Comparison of ENCODE assay signal across 1 cellular context in the genomic region with DNA sequence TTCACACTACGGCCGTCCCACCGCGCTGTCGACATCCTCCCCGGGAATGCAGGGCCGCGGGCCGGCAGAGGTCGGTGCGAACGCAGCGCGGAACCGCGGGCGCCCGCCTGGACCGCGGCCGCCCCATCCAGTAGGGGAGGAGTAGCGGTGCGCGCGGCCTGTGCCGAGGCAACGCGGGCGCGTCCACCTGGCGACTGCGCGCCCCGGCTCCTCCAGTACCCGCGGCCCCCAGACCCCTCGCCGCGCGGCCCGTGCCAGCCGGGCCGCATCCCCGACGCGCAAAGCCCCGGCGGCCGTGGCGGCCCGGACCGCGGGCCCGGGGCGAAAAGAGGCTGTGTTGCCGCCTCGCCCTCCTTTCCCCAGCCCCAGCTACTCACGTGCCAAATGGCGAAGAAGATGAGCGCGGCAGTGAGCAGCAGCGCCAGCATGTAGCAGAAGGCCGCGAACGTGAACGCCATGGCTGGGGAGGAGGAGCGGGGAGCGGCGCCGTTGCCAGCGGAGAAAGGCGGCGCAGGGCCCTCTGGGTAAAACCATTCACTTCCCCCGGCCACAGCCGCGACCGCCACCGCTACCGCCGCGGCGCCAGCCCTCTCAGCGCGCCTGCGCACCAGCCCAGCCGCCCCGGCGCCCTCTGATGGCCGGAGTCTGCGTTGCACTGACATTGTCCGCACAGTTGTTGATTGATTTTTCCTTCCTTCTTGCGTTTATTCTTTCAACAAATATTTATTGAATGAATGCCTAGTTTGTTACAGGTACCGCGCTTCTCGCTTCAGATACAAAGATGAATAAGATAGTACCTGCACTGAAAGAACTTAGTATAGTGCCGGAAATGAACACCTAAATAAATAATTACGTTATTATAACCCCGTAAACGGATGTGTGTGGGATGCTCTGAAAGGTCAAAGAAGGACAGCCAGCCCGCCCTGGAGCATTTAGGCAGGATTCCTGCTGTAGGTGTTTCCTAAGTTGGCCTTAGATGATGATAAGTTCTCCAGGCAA.
A peak's percentile ranks its signal among the peaks of the same experiment; 100 is the strongest.
TF ChIP-seq lines count a peak whose summit lies in the region.

A gene (minus strand): TSS at position 505 of the 999 bp plus-strand sequence. CDS start 47 bp downstream, at position 458.

TF ChIP-seq in HepG2, 621 proteins besides CTCF, POLR2A, EP300 and RAD21 (continued from another document and continues in another):
- TF ChIP-seq, protein P1, sequence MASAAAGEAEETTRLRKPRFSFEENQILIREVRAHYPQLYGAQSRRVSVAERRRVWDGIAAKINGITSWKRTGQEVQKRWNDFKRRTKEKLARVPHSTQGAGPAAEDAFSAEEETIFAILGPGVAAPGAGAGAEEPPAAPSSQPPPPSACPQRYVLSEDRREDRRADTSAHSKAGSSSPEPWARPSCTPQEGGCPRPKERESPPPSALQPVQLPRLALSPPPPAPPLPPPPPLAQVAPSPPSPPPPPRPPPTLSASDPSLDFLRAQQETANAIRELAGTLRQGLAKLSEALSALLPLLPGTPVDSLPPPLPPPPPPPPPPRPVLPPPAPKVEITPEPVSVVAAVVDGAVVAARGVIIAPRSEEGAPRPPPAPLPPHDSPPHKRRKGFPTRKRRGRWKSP (CRISPR knock-in tag; IDR thresholded peaks at IDR 0.05) = no peak; the same call in 1 of the 2 replicates
- no peak for TF ChIP-seq ZNF317 (CRISPR knock-in tag; IDR thresholded peaks at IDR 0.05)
- TF ChIP-seq ZFP62 (CRISPR knock-in tag; IDR thresholded peaks at IDR 0.05) = no peak
- TF ChIP-seq ZNF570 (CRISPR knock-in tag; IDR thresholded peaks at IDR 0.05; ENCODE audit: borderline replicate concordance) = no peak
- TF ChIP-seq ZNF816 (CRISPR knock-in tag; IDR thresholded peaks at IDR 0.05; ENCODE audit: borderline replicate concordance) = peak; percentile 68; the same call in 1 of the 2 replicates
- TF ChIP-seq BHLHE40 (IDR thresholded peaks at IDR 0.05; ENCODE audit: low read length) = peak; percentile 79
- TF ChIP-seq ZNF484 (CRISPR knock-in tag; IDR thresholded peaks at IDR 0.05; ENCODE audit: borderline replicate concordance, low read depth) = no peak
- no peak; the same call in 1 of the 2 replicates for TF ChIP-seq DR1 (CRISPR knock-in tag; IDR thresholded peaks at IDR 0.05)
- no peak for TF ChIP-seq ZNF121 (CRISPR knock-in tag; IDR thresholded peaks at IDR 0.05)
- TF ChIP-seq AHR (CRISPR knock-in tag; IDR thresholded peaks at IDR 0.05) = peak; percentile 86; the same call in 1 of the 2 replicates
- peak; percentile 59; the same call in 1 of the 2 replicates for TF ChIP-seq MEIS2 (CRISPR knock-in tag; IDR thresholded peaks at IDR 0.05)
- TF ChIP-seq NFRKB (IDR thresholded peaks at IDR 0.05) = no peak
- TF ChIP-seq ZNF17 (CRISPR knock-in tag; IDR thresholded peaks at IDR 0.05) = no peak
- 0 out of 2 replicates have a peak, but pooled peaks have one; percentile 19 for TF ChIP-seq PPARG (CRISPR knock-in tag; conservative IDR thresholded peaks at IDR 0.05)
- TF ChIP-seq, protein P2, sequence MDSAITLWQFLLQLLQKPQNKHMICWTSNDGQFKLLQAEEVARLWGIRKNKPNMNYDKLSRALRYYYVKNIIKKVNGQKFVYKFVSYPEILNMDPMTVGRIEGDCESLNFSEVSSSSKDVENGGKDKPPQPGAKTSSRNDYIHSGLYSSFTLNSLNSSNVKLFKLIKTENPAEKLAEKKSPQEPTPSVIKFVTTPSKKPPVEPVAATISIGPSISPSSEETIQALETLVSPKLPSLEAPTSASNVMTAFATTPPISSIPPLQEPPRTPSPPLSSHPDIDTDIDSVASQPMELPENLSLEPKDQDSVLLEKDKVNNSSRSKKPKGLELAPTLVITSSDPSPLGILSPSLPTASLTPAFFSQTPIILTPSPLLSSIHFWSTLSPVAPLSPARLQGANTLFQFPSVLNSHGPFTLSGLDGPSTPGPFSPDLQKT (CRISPR knock-in tag; IDR thresholded peaks at IDR 0.05; ENCODE audit: borderline replicate concordance) = no peak
- no peak for TF ChIP-seq ZNF577 (CRISPR knock-in tag; IDR thresholded peaks at IDR 0.05; ENCODE audit: borderline replicate concordance, low read depth)
- no peak for TF ChIP-seq RORA (CRISPR knock-in tag; IDR thresholded peaks at IDR 0.05)
- no peak; the same call in 1 of the 2 replicates for TF ChIP-seq ZIK1 (CRISPR knock-in tag; IDR thresholded peaks at IDR 0.05; ENCODE audit: borderline replicate concordance, low read depth)
- TF ChIP-seq, protein P3, sequence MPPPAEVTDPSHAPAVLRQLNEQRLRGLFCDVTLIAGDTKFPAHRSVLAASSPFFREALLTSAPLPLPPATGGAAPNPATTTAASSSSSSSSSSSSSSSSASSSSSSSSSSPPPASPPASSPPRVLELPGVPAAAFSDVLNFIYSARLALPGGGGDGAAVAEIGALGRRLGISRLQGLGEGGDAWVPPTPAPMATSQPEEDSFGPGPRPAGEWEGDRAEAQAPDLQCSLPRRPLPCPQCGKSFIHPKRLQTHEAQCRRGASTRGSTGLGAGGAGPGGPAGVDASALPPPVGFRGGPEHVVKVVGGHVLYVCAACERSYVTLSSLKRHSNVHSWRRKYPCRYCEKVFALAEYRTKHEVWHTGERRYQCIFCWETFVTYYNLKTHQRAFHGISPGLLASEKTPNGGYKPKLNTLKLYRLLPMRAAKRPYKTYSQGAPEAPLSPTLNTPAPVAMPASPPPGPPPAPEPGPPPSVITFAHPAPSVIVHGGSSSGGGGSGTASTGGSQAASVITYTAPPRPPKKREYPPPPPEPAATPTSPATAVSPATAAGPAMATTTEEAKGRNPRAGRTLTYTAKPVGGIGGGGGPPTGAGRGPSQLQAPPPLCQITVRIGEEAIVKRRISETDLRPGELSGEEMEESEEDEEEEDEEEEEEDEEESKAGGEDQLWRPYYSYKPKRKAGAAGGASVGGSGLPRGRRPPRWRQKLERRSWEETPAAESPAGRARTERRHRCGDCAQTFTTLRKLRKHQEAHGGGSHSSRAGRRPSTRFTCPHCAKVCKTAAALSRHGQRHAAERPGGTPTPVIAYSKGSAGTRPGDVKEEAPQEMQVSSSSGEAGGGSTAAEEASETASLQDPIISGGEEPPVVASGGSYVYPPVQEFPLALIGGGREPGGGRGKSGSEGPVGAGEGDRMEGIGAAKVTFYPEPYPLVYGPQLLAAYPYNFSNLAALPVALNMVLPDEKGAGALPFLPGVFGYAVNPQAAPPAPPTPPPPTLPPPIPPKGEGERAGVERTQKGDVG (CRISPR knock-in tag; IDR thresholded peaks at IDR 0.05; ENCODE audit: borderline replicate concordance) = no peak
- TF ChIP-seq NR1H2 (CRISPR knock-in tag; IDR thresholded peaks at IDR 0.05; ENCODE audit: borderline replicate concordance, low read depth) = no peak
- TF ChIP-seq ZNF839 (CRISPR knock-in tag; IDR thresholded peaks at IDR 0.05; ENCODE audit: borderline replicate concordance) = no peak
- TF ChIP-seq MYC (CRISPR knock-in tag; IDR thresholded peaks at IDR 0.05; ENCODE audit: borderline replicate concordance) = peak; percentile 63; the same call in 1 of the 2 replicates
- TF ChIP-seq NFATC3 (CRISPR knock-in tag; IDR thresholded peaks at IDR 0.05) = 0 out of 2 replicates have a peak, but pooled peaks have one; percentile 20
- no peak for TF ChIP-seq AGO1 (IDR thresholded peaks at IDR 0.05; ENCODE audit: low read depth, low read length, poor library complexity, severe bottlenecking)
- TF ChIP-seq HOXD1 (CRISPR knock-in tag; IDR thresholded peaks at IDR 0.05) = no peak; the same call in 1 of the 2 replicates
- TF ChIP-seq ZNF12 (CRISPR knock-in tag; IDR thresholded peaks at IDR 0.05) = no peak
- TF ChIP-seq, protein P4, sequence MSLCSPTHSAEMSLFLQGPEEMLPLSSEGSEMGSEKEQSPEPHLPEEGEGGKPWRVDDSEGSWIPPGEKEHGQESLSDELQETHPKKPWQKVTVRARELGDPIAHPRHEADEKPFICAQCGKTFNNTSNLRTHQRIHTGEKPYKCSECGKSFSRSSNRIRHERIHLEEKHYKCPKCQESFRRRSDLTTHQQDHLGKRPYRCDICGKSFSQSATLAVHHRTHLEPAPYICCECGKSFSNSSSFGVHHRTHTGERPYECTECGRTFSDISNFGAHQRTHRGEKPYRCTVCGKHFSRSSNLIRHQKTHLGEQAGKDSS (CRISPR knock-in tag; IDR thresholded peaks at IDR 0.05; ENCODE audit: borderline replicate concordance, low read depth) = peak; percentile 77; the same call in 1 of the 2 replicates
- TF ChIP-seq, protein P5, sequence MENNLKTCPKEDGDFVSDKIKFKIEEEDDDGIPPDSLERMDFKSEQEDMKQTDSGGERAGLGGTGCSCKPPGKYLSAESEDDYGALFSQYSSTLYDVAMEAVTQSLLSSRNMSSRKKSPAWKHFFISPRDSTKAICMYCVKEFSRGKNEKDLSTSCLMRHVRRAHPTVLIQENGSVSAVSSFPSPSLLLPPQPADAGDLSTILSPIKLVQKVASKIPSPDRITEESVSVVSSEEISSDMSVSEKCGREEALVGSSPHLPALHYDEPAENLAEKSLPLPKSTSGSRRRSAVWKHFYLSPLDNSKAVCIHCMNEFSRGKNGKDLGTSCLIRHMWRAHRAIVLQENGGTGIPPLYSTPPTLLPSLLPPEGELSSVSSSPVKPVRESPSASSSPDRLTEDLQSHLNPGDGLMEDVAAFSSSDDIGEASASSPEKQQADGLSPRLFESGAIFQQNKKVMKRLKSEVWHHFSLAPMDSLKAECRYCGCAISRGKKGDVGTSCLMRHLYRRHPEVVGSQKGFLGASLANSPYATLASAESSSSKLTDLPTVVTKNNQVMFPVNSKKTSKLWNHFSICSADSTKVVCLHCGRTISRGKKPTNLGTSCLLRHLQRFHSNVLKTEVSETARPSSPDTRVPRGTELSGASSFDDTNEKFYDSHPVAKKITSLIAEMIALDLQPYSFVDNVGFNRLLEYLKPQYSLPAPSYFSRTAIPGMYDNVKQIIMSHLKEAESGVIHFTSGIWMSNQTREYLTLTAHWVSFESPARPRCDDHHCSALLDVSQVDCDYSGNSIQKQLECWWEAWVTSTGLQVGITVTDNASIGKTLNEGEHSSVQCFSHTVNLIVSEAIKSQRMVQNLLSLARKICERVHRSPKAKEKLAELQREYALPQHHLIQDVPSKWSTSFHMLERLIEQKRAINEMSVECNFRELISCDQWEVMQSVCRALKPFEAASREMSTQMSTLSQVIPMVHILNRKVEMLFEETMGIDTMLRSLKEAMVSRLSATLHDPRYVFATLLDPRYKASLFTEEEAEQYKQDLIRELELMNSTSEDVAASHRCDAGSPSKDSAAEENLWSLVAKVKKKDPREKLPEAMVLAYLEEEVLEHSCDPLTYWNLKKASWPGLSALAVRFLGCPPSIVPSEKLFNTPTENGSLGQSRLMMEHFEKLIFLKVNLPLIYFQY (CRISPR knock-in tag; IDR thresholded peaks at IDR 0.05; ENCODE audit: borderline replicate concordance) = no peak
- no peak for TF ChIP-seq ZMAT3 (CRISPR knock-in tag; conservative IDR thresholded peaks at IDR 0.05)
- TF ChIP-seq YY1 (IDR thresholded peaks at IDR 0.05; ENCODE audit: insufficient read depth, insufficient replicate concordance, low read depth, low read length) = peak; percentile 82
- no peak for TF ChIP-seq U2AF1 (optimal IDR thresholded peaks at IDR 0.05; ENCODE audit: low read depth, low read length)
- peak; percentile 64 for TF ChIP-seq TBX2 (CRISPR knock-in tag; IDR thresholded peaks at IDR 0.05; ENCODE audit: borderline replicate concordance)
- no peak for TF ChIP-seq NCOA5 (CRISPR knock-in tag; IDR thresholded peaks at IDR 0.05)
- peak; percentile 34; the same call in 1 of the 2 replicates for TF ChIP-seq GABPA (IDR thresholded peaks at IDR 0.05; ENCODE audit: low read depth, low read length)
- peak; percentile 49; the same call in 1 of the 2 replicates for TF ChIP-seq GABPA (CRISPR knock-in tag; IDR thresholded peaks at IDR 0.05; ENCODE audit: low read depth)
- peak; percentile 30; the same call in 1 of the 2 replicates for TF ChIP-seq AKAP8 (CRISPR knock-in tag; IDR thresholded peaks at IDR 0.05)
- TF ChIP-seq, protein P6, sequence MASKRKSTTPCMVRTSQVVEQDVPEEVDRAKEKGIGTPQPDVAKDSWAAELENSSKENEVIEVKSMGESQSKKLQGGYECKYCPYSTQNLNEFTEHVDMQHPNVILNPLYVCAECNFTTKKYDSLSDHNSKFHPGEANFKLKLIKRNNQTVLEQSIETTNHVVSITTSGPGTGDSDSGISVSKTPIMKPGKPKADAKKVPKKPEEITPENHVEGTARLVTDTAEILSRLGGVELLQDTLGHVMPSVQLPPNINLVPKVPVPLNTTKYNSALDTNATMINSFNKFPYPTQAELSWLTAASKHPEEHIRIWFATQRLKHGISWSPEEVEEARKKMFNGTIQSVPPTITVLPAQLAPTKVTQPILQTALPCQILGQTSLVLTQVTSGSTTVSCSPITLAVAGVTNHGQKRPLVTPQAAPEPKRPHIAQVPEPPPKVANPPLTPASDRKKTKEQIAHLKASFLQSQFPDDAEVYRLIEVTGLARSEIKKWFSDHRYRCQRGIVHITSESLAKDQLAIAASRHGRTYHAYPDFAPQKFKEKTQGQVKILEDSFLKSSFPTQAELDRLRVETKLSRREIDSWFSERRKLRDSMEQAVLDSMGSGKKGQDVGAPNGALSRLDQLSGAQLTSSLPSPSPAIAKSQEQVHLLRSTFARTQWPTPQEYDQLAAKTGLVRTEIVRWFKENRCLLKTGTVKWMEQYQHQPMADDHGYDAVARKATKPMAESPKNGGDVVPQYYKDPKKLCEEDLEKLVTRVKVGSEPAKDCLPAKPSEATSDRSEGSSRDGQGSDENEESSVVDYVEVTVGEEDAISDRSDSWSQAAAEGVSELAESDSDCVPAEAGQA (IDR thresholded peaks at IDR 0.05; ENCODE audit: low read depth) = no peak
- TF ChIP-seq, protein P6 (CRISPR knock-in tag; IDR thresholded peaks at IDR 0.05; ENCODE audit: borderline replicate concordance) = no peak
- no peak for TF ChIP-seq ZNF674 (CRISPR knock-in tag; IDR thresholded peaks at IDR 0.05; ENCODE audit: low read depth)
- TF ChIP-seq ZNF33B (CRISPR knock-in tag; IDR thresholded peaks at IDR 0.05) = no peak; the same call in 1 of the 2 replicates
- no peak for TF ChIP-seq ZNF335 (CRISPR knock-in tag; IDR thresholded peaks at IDR 0.05)
- no peak for TF ChIP-seq CHD4 (IDR thresholded peaks at IDR 0.05; ENCODE audit: borderline replicate concordance, low read length)
- no peak for TF ChIP-seq ZNF720 (CRISPR knock-in tag; IDR thresholded peaks at IDR 0.05)
- no peak for TF ChIP-seq ZSCAN20 (CRISPR knock-in tag; IDR thresholded peaks at IDR 0.05; ENCODE audit: borderline replicate concordance)
